1 cellular context compared by ENCODE assay signal in genomic region chr6:130365166-130366010, GRCh38.
TF ChIP-seq lines count a peak whose summit lies in the region.

No MANE protein-coding gene starts in this region.

TF ChIP-seq in neural cell, 6 proteins besides CTCF, POLR2A, EP300 and RAD21 (continued from another document):
- TF ChIP-seq, protein P1, sequence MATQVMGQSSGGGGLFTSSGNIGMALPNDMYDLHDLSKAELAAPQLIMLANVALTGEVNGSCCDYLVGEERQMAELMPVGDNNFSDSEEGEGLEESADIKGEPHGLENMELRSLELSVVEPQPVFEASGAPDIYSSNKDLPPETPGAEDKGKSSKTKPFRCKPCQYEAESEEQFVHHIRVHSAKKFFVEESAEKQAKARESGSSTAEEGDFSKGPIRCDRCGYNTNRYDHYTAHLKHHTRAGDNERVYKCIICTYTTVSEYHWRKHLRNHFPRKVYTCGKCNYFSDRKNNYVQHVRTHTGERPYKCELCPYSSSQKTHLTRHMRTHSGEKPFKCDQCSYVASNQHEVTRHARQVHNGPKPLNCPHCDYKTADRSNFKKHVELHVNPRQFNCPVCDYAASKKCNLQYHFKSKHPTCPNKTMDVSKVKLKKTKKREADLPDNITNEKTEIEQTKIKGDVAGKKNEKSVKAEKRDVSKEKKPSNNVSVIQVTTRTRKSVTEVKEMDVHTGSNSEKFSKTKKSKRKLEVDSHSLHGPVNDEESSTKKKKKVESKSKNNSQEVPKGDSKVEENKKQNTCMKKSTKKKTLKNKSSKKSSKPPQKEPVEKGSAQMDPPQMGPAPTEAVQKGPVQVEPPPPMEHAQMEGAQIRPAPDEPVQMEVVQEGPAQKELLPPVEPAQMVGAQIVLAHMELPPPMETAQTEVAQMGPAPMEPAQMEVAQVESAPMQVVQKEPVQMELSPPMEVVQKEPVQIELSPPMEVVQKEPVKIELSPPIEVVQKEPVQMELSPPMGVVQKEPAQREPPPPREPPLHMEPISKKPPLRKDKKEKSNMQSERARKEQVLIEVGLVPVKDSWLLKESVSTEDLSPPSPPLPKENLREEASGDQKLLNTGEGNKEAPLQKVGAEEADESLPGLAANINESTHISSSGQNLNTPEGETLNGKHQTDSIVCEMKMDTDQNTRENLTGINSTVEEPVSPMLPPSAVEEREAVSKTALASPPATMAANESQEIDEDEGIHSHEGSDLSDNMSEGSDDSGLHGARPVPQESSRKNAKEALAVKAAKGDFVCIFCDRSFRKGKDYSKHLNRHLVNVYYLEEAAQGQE (IDR thresholded peaks at IDR 0.05; ENCODE audit: borderline replicate concordance): no peak
- TF ChIP-seq POLR2AphosphoS5 (IDR thresholded peaks at IDR 0.05): peak; percentile 34
- peak; percentile 60 for TF ChIP-seq MXI1 (conservative IDR thresholded peaks at IDR 0.05; ENCODE audit: poor library complexity, severe bottlenecking)
- TF ChIP-seq SMC3 (conservative IDR thresholded peaks at IDR 0.05; ENCODE audit: poor library complexity): peak; percentile 93
- TF ChIP-seq EZH2 (IDR thresholded peaks at IDR 0.05; ENCODE audit: borderline replicate concordance, insufficient read depth, low read length, poor library complexity, severe bottlenecking): no peak
TF ChIP-seq in neural cell: peak in this region for 4.
